Comparison of ENCODE assay signal across 25 cellular contexts in the genomic region with DNA sequence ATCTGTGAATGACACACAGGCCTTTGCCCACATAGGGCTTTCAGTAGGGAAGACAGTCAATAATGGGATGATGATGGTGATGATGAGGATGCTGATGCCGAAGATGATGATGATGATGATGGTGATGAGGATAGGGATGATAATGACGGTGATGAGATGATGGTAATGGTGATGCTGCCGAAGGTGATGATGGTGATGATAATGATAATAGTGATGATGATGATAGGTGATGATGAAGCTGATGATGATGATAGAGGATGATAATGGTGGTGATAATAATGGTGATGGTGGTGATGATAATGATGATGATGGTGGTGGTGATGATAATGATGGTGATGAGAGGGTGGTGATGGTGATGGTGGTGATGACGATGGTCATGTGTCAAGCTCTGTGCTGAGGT. TPM values are rescaled to one million over a fixed set of nuclear protein-coding genes. Genes with fewer than 3 reads are reported as not detected.
DNase-seq lines count a peak whose midpoint lies in the region; ATAC-seq and TF ChIP-seq lines count a peak whose summit lies in the region.
"Had no signal": no experiment of that assay in that cellular context is flagged by ENCODE, and none has a peak within 500 bp of the region (broad histone marks: within the 10 kb centered on the region; RNA-seq: fewer than 3 reads in every experiment).

No MANE protein-coding gene starts in this region.

- no peaks in the 10 kb centered on the region for H3K36me3 Mint-ChIP-seq in activated CD4-positive, alpha-beta T cell treated with anti-CD3 and anti-CD28 coated beads for 36 hours (ENCODE audit: low read depth)
- H3K36me3 Mint-ChIP-seq: CD14-positive monocyte, IgD-negative memory B cell had no signal

- H3K27ac ChIP-seq in AG04450 (ENCODE audit: low read depth, low read length), result peak overlapping the region; percentile 87
- peak overlapping the region; percentile 84 for H3K27ac ChIP-seq in SJSA1
- peak overlapping the region; percentile 96 for H3K27ac ChIP-seq in osteoblast (ENCODE audit: low read depth, low read length)
- H3K27ac ChIP-seq in brain microvascular endothelial cell, result no peak overlapping the region
- H3K27ac ChIP-seq in left lung, result no peak overlapping the region
- H3K27ac ChIP-seq: PC-9 had no signal

- no peaks in the 10 kb centered on the region for H3K9me3 Mint-ChIP-seq in activated CD4-positive, alpha-beta T cell treated with anti-CD3 and anti-CD28 coated beads for 36 hours (ENCODE audit: low read depth)
- H3K9me3 Mint-ChIP-seq: HFFc6; T-helper 1 cell treated with Interleukin-12 subunit alpha and Interleukin-12 subunit beta and Interleukin-4 antibody, amounts not matched to agents 30 μg/mL and 1 μg/mL, for 36 hours had no signal

- no peak overlapping the region for H2AFZ ChIP-seq in osteoblast (ENCODE audit: low read length)
- H2AFZ ChIP-seq: PC-9 had no signal

- peaks cover 30% of the 10 kb centered on the region for H3K27me3 Mint-ChIP-seq in activated CD4-positive, alpha-beta T cell treated with anti-CD3 and anti-CD28 coated beads for 36 hours

- intact Hi-C loops in activated CD4-positive, alpha-beta T cell treated with anti-CD3 and anti-CD28 coated beads for 36 hours (cut with DNase I, micrococcal nuclease), result no loop called here
- intact Hi-C loops in left lung (cut with DNase I), result no loop called here

- no peak for ATAC-seq in activated CD4-positive, alpha-beta T cell treated with anti-CD3 and anti-CD28 coated beads for 36 hours
- no peak for ATAC-seq in left lung

- no peaks in the 10 kb centered on the region for H4K20me1 ChIP-seq in osteoblast (ENCODE audit: insufficient read depth, low read length)

- H3K79me2 ChIP-seq in osteoblast (ENCODE audit: insufficient read depth, low read length), result peaks cover 32% of the 10 kb centered on the region

- no peak overlapping the region for H3K4me3 Mint-ChIP-seq in activated CD4-positive, alpha-beta T cell treated with anti-CD3 and anti-CD28 coated beads for 36 hours
- H3K4me3 Mint-ChIP-seq: CD14-positive monocyte; IgD-negative memory B cell; T-helper 1 cell treated with Interleukin-12 subunit alpha and Interleukin-12 subunit beta and Interleukin-4 antibody, amounts not matched to agents 30 μg/mL and 1 μg/mL, for 36 hours had no signal

- H3K36me3 ChIP-seq in SJSA1, result no peaks in the 10 kb centered on the region
- H3K36me3 ChIP-seq in osteoblast (ENCODE audit: insufficient read depth, low read length), result no peaks in the 10 kb centered on the region
- H3K36me3 ChIP-seq in brain microvascular endothelial cell (replicated peaks), result no peaks in the 10 kb centered on the region
- H3K36me3 ChIP-seq in left lung, result no peaks in the 10 kb centered on the region
- H3K36me3 ChIP-seq: BE2C had no signal

- in situ Hi-C loops in brain microvascular endothelial cell (cut with HindIII; ENCODE audit: low pct_ligation_motif_present, low sequenced_read_pairs), result loop anchor here (25.0 kb wide), 1 partner anchor 171 kb away; no protein-coding TSS in a partner anchor

- no peaks in the 10 kb centered on the region for H3K27me3 ChIP-seq in AG04450 (ENCODE audit: control insufficient read depth, insufficient read depth, low read length)
- no peaks in the 10 kb centered on the region for H3K27me3 ChIP-seq in SJSA1 (replicated peaks)
- H3K27me3 ChIP-seq in osteoblast (ENCODE audit: insufficient read depth, low read length), result no peaks in the 10 kb centered on the region
- no peaks in the 10 kb centered on the region for H3K27me3 ChIP-seq in brain microvascular endothelial cell (replicated peaks)
- peaks cover 13 to 62% of the 10 kb centered on the region in 2 donors for H3K27me3 ChIP-seq in left lung

- no peak overlapping the region for H3K27ac Mint-ChIP-seq in activated CD4-positive, alpha-beta T cell treated with anti-CD3 and anti-CD28 coated beads for 36 hours
- H3K27ac Mint-ChIP-seq: CD14-positive monocyte; HFFc6; IgD-negative memory B cell; T-helper 1 cell treated with Interleukin-12 subunit alpha and Interleukin-12 subunit beta and Interleukin-4 antibody, amounts not matched to agents 30 μg/mL and 1 μg/mL, for 36 hours had no signal

- POLR2A ChIA-PET in AG04450 (lab: Yijun Ruan, JAX), result interaction anchor here (1.0 to 1.4 kb wide), 3 partner anchors 12 to 174 kb away, joined by 3 to 9 read pairs (median 4); a partner anchor contains a TSS
- POLR2A ChIA-PET in HEK293T (lab: Yijun Ruan, JAX), result no interaction called here
- POLR2A ChIA-PET in activated CD4-positive, alpha-beta T cell treated with anti-CD3 and anti-CD28 coated beads for 36 hours (lab: Charles Lee), result no interaction called here

- TF ChIP-seq CTCF in AG04450 (IDR thresholded peaks at IDR 0.05; ENCODE audit: low read depth, low read length) (no peak), osteoblast (IDR thresholded peaks at IDR 0.05; ENCODE audit: extremely low read depth, low read depth, low read length) (no peak), brain microvascular endothelial cell (IDR thresholded peaks at IDR 0.05; ENCODE audit: low read depth, low read length, missing control alignments) (no peak), left lung (IDR thresholded peaks at IDR 0.05) (no peak)

- H3K9me3 ChIP-seq in AG04450 (ENCODE audit: control insufficient read depth, insufficient read depth, low read length) (no peaks in the 10 kb centered on the region), SJSA1 (replicated peaks) (no peaks in the 10 kb centered on the region; the same call in 1 of the 2 replicates), osteoblast (ENCODE audit: low read depth, low read length) (no peaks in the 10 kb centered on the region), left lung (no peaks in the 10 kb centered on the region)
- H3K9me3 ChIP-seq: BE2C had no signal

- CTCF ChIA-PET in AG04450 (lab: Charles Lee) (interaction anchor here (1.0 kb wide), 1 partner anchor 472 kb away, joined by 8 read pairs; no protein-coding TSS in a partner anchor), HEK293T (lab: Yijun Ruan, JAX) (no interaction called here)
- CTCF ChIA-PET in activated CD4-positive, alpha-beta T cell treated with anti-CD3 and anti-CD28 coated beads for 36 hours (lab: Charles Lee), result no interaction called here

- no peak overlapping the region for H3K4me3 ChIP-seq in AG04450 (ENCODE audit: low read depth, low read length)
- H3K4me3 ChIP-seq in SJSA1, result no peak overlapping the region
- H3K4me3 ChIP-seq in osteoblast (ENCODE audit: insufficient read depth, low read length), result no peak overlapping the region
- no peak overlapping the region for H3K4me3 ChIP-seq in brain microvascular endothelial cell (ENCODE audit: low read depth, low read length)
- H3K4me3 ChIP-seq in left lung, result no peak overlapping the region
- H3K4me3 ChIP-seq: PC-9 had no signal

- H3K4me1 Mint-ChIP-seq in activated CD4-positive, alpha-beta T cell treated with anti-CD3 and anti-CD28 coated beads for 36 hours, result peaks cover 6% of the 10 kb centered on the region
- H3K4me1 Mint-ChIP-seq: CD14-positive monocyte, IgD-negative memory B cell had no signal

- DNase-seq in AG04450 (ENCODE audit: low read depth, low spot score) (no peak), HEK293T (ENCODE audit: extremely low spot score) (no peak), SJSA1 (ENCODE audit: low read depth in 1 of 2, low spot score in 2 of 2) (no peak), osteoblast (ENCODE audit: insufficient read length, low spot score, missing footprints) (no peak), brain microvascular endothelial cell (no peak), MV-4-11 (lab: John Stamatoyannopoulos, UW) (no peak), left lung (no peak)
- DNase-seq in activated CD4-positive, alpha-beta T cell treated with anti-CD3 and anti-CD28 coated beads for 36 hours, result no peak
- DNase-seq: BE2C, DMS153, DND-41, H7, NCI-H1092 treated with DMSO at 0.1 percent for 48 hours, NCI-H1436 treated with DMSO at 0.1 percent for 48 hours, NCI-H1930, NCI-H446, NCI-H524 treated with DMSO at 0.1 percent for 48 hours, PC-9, RPMI8226, SHP77, SW 1271 had no signal

- H3K4me1 ChIP-seq in SJSA1 (replicated peaks) (peaks cover 71% of the 10 kb centered on the region), osteoblast (ENCODE audit: insufficient read depth, low read length) (peaks cover 66% of the 10 kb centered on the region), left lung (no peaks in the 10 kb centered on the region)
- H3K4me1 ChIP-seq: BE2C had no signal

- peak overlapping the region; percentile 32 for H3K4me2 ChIP-seq in osteoblast (ENCODE audit: insufficient read depth, low read length)
- H3K4me2 ChIP-seq: PC-9 had no signal

TF ChIP-seq in HEK293T, 16 proteins besides CTCF, POLR2A, EP300 and RAD21:
- TF ChIP-seq BHLHE40 (IDR thresholded peaks at IDR 0.05; ENCODE audit: borderline replicate concordance) (no peak), CTBP1 (IDR thresholded peaks at IDR 0.05; ENCODE audit: borderline replicate concordance) (peak; percentile 10; the same call in 1 of the 2 replicates)

RNA-seq across cellular contexts. Expression of a gene that starts 12.9 kb away (rescaled TPM):
- 41.1 and 41.9 TPM in 2 replicates for polyA plus RNA-seq in AG04450 (2011; rRNA removed)
- 29.7 and 30.4 TPM in 2 replicates for polyA minus RNA-seq in AG04450 (2011; rRNA and poly(A)+ RNA removed)
- 39.4 and 43.2 TPM in 2 replicates for total RNA-seq in SJSA1 (2014; rRNA removed; shearing (Covaris generic))
- total RNA-seq in osteoblast, result 2.5 and 3.2 TPM in 2 replicates
- total RNA-seq in activated CD4-positive, alpha-beta T cell treated with anti-CD3 and anti-CD28 coated beads for 36 hours, result not detected
- total RNA-seq in left lung, result under 1 TPM; 0.99 TPM
- total RNA-seq: PC-9 had no signal
- polyA plus RNA-seq: CD14-positive monocyte, IgD-negative memory B cell had no signal

RNA-seq across cellular contexts. Expression of a gene that starts 24.6 kb away (rescaled TPM):
- 0.79 and 1.6 TPM in 2 replicates for polyA plus RNA-seq in AG04450 (2011; rRNA removed)
- polyA minus RNA-seq in AG04450 (2011; rRNA and poly(A)+ RNA removed), result 1.1 and 2.0 TPM in 2 replicates
- 3.9 and 5.5 TPM in 2 replicates for total RNA-seq in SJSA1 (2014; rRNA removed; shearing (Covaris generic))
- total RNA-seq in osteoblast (2.2 and 2.4 TPM in 2 replicates), left lung (1 to 10 TPM in 1 of 2 donors, under 1 TPM in 1; 0.41 to 2.0 TPM)
- total RNA-seq in activated CD4-positive, alpha-beta T cell treated with anti-CD3 and anti-CD28 coated beads for 36 hours, result not detected
- total RNA-seq: PC-9 had no signal
- polyA plus RNA-seq: CD14-positive monocyte, IgD-negative memory B cell had no signal

RNA-seq across cellular contexts. Expression of a gene that starts 36.2 kb away (rescaled TPM):
- 15.6 and 16.7 TPM in 2 replicates for polyA plus RNA-seq in AG04450 (2011; rRNA removed)
- polyA minus RNA-seq in AG04450 (2011; rRNA and poly(A)+ RNA removed), result 22.9 and 23.5 TPM in 2 replicates
- 9.4 and 11.7 TPM in 2 replicates for total RNA-seq in SJSA1 (2014; rRNA removed; shearing (Covaris generic))
- total RNA-seq in osteoblast (18.5 and 20.3 TPM in 2 replicates), left lung (10 to 100 TPM; 19.7 to 20.2 TPM)
- 10 to 100 TPM; 21.2 to 22.1 TPM for total RNA-seq in activated CD4-positive, alpha-beta T cell treated with anti-CD3 and anti-CD28 coated beads for 36 hours

Comparison
In these comparisons a context has a peak if more than half of its experiments do, and no peak if none do; other contexts are left out.
1. H3K27ac ChIP-seq: peak in AG04450 (single experiment), SJSA1 (single experiment) and osteoblast (single experiment); none in brain microvascular endothelial cell (single experiment) and left lung (0 of 2).